In genomic region chr1:53108646-53109580, GRCh38 we compare ENCODE assay signal across 1 cellular context.
TF ChIP-seq lines count a peak whose summit lies in the region.

No MANE protein-coding gene starts in this region.

TF ChIP-seq in IMR-90, 13 proteins besides CTCF, POLR2A, EP300 and RAD21 (continued from another document):
- no peak for TF ChIP-seq RFX5 (IDR thresholded peaks at IDR 0.05; ENCODE audit: low read depth, low read length)
- TF ChIP-seq BHLHE40 (IDR thresholded peaks at IDR 0.05; ENCODE audit: low read depth, low read length), result no peak
- TF ChIP-seq NFE2L2 (IDR thresholded peaks at IDR 0.05; ENCODE audit: low read depth, low read length), result no peak
